Comparison of ENCODE assay signal across 3 cellular contexts in the genomic region with DNA sequence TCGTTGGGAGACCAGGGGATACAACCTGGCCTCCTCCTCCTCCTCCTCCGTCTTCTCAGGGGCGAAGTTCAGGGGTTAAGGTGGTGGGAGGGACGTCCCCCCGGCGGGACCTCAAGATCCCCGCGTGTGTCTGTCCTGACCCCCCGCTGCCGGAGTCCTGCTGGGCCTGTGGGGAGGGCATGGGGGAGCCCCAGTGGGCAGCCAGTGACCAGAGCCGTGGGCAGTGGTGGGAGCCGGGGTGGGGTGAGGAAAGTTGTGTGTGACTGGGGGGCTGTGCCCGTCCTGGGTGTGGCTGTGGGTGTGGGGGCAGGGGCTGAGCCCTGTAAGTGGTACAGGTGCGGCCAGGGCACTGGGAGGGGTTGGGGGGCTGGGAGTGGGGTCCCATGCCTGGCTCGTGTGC.
A peak's percentile ranks its signal among the peaks of the same experiment; 100 is the strongest.
TF ChIP-seq lines count a peak whose summit lies in the region.

No MANE protein-coding gene starts in this region.

TF ChIP-seq in HepG2, 621 proteins besides CTCF, POLR2A, EP300 and RAD21:
- TF ChIP-seq ZNF562 (CRISPR knock-in tag; IDR thresholded peaks at IDR 0.05; ENCODE audit: borderline replicate concordance) (no peak), AGO2 (optimal IDR thresholded peaks at IDR 0.05; ENCODE audit: low read depth, low read length) (peak; percentile 37), KDM4B (CRISPR knock-in tag; IDR thresholded peaks at IDR 0.05) (no peak)

TF ChIP-seq in HEK293, 187 proteins besides CTCF, POLR2A, EP300 and RAD21:
- peak; percentile 52 for TF ChIP-seq ZFHX2 (tag by site-specific recombination; conservative IDR thresholded peaks at IDR 0.05)
- no peak for TF ChIP-seq ZNF121 (tag by site-specific recombination; IDR thresholded peaks at IDR 0.05)
- peak; percentile 32; the same call in 1 of the 2 replicates for TF ChIP-seq KLF1 (tag by site-specific recombination; IDR thresholded peaks at IDR 0.05)
- TF ChIP-seq, protein P1, sequence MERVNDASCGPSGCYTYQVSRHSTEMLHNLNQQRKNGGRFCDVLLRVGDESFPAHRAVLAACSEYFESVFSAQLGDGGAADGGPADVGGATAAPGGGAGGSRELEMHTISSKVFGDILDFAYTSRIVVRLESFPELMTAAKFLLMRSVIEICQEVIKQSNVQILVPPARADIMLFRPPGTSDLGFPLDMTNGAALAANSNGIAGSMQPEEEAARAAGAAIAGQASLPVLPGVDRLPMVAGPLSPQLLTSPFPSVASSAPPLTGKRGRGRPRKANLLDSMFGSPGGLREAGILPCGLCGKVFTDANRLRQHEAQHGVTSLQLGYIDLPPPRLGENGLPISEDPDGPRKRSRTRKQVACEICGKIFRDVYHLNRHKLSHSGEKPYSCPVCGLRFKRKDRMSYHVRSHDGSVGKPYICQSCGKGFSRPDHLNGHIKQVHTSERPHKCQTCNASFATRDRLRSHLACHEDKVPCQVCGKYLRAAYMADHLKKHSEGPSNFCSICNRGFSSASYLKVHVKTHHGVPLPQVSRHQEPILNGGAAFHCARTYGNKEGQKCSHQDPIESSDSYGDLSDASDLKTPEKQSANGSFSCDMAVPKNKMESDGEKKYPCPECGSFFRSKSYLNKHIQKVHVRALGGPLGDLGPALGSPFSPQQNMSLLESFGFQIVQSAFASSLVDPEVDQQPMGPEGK (tag by site-specific recombination; IDR thresholded peaks at IDR 0.05) = peak; percentile 21
- TF ChIP-seq, protein P2, sequence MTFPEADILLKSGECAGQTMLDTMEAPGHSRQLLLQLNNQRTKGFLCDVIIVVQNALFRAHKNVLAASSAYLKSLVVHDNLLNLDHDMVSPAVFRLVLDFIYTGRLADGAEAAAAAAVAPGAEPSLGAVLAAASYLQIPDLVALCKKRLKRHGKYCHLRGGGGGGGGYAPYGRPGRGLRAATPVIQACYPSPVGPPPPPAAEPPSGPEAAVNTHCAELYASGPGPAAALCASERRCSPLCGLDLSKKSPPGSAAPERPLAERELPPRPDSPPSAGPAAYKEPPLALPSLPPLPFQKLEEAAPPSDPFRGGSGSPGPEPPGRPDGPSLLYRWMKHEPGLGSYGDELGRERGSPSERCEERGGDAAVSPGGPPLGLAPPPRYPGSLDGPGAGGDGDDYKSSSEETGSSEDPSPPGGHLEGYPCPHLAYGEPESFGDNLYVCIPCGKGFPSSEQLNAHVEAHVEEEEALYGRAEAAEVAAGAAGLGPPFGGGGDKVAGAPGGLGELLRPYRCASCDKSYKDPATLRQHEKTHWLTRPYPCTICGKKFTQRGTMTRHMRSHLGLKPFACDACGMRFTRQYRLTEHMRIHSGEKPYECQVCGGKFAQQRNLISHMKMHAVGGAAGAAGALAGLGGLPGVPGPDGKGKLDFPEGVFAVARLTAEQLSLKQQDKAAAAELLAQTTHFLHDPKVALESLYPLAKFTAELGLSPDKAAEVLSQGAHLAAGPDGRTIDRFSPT (tag by site-specific recombination; IDR thresholded peaks at IDR 0.05) = 0 out of 2 replicates have a peak, but pooled peaks have one; percentile 35
- 0 out of 2 replicates have a peak, but pooled peaks have one; percentile 36 for TF ChIP-seq EGR2 (tag by site-specific recombination; IDR thresholded peaks at IDR 0.05; ENCODE audit: low read depth)
- TF ChIP-seq ZNF2 (tag by site-specific recombination; IDR thresholded peaks at IDR 0.05) = no peak
- TF ChIP-seq, protein P3, sequence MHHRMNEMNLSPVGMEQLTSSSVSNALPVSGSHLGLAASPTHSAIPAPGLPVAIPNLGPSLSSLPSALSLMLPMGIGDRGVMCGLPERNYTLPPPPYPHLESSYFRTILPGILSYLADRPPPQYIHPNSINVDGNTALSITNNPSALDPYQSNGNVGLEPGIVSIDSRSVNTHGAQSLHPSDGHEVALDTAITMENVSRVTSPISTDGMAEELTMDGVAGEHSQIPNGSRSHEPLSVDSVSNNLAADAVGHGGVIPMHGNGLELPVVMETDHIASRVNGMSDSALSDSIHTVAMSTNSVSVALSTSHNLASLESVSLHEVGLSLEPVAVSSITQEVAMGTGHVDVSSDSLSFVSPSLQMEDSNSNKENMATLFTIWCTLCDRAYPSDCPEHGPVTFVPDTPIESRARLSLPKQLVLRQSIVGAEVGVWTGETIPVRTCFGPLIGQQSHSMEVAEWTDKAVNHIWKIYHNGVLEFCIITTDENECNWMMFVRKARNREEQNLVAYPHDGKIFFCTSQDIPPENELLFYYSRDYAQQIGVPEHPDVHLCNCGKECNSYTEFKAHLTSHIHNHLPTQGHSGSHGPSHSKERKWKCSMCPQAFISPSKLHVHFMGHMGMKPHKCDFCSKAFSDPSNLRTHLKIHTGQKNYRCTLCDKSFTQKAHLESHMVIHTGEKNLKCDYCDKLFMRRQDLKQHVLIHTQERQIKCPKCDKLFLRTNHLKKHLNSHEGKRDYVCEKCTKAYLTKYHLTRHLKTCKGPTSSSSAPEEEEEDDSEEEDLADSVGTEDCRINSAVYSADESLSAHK (tag by site-specific recombination; IDR thresholded peaks at IDR 0.05) = no peak
- TF ChIP-seq, protein P4, sequence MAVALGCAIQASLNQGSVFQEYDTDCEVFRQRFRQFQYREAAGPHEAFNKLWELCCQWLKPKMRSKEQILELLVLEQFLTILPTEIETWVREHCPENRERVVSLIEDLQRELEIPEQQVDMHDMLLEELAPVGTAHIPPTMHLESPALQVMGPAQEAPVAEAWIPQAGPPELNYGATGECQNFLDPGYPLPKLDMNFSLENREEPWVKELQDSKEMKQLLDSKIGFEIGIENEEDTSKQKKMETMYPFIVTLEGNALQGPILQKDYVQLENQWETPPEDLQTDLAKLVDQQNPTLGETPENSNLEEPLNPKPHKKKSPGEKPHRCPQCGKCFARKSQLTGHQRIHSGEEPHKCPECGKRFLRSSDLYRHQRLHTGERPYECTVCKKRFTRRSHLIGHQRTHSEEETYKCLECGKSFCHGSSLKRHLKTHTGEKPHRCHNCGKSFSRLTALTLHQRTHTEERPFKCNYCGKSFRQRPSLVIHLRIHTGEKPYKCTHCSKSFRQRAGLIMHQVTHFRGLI (tag by site-specific recombination; IDR thresholded peaks at IDR 0.05) = no peak
TF ChIP-seq in HEK293: peak in this region for 5.

TF ChIP-seq in SK-N-SH, 30 proteins besides CTCF, POLR2A, EP300 and RAD21:
- TF ChIP-seq POLR2AphosphoS5 (IDR thresholded peaks at IDR 0.05; ENCODE audit: low read depth, low read length) = no peak
- no peak for TF ChIP-seq CHD2 (IDR thresholded peaks at IDR 0.05; ENCODE audit: low read length, partially characterized antibody)
- TF ChIP-seq, protein P5, sequence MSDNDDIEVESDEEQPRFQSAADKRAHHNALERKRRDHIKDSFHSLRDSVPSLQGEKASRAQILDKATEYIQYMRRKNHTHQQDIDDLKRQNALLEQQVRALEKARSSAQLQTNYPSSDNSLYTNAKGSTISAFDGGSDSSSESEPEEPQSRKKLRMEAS (IDR thresholded peaks at IDR 0.05; ENCODE audit: low read depth) = no peak
- TF ChIP-seq MXI1 (IDR thresholded peaks at IDR 0.05; ENCODE audit: low read depth, low read length) = no peak
- TF ChIP-seq, protein P6, sequence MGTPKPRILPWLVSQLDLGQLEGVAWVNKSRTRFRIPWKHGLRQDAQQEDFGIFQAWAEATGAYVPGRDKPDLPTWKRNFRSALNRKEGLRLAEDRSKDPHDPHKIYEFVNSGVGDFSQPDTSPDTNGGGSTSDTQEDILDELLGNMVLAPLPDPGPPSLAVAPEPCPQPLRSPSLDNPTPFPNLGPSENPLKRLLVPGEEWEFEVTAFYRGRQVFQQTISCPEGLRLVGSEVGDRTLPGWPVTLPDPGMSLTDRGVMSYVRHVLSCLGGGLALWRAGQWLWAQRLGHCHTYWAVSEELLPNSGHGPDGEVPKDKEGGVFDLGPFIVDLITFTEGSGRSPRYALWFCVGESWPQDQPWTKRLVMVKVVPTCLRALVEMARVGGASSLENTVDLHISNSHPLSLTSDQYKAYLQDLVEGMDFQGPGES (IDR thresholded peaks at IDR 0.05; ENCODE audit: low read depth, low read length) = no peak
- TF ChIP-seq, protein P7, sequence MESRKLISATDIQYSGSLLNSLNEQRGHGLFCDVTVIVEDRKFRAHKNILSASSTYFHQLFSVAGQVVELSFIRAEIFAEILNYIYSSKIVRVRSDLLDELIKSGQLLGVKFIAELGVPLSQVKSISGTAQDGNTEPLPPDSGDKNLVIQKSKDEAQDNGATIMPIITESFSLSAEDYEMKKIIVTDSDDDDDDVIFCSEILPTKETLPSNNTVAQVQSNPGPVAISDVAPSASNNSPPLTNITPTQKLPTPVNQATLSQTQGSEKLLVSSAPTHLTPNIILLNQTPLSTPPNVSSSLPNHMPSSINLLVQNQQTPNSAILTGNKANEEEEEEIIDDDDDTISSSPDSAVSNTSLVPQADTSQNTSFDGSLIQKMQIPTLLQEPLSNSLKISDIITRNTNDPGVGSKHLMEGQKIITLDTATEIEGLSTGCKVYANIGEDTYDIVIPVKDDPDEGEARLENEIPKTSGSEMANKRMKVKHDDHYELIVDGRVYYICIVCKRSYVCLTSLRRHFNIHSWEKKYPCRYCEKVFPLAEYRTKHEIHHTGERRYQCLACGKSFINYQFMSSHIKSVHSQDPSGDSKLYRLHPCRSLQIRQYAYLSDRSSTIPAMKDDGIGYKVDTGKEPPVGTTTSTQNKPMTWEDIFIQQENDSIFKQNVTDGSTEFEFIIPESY (IDR thresholded peaks at IDR 0.05; ENCODE audit: borderline replicate concordance, low read depth) = no peak
- TF ChIP-seq YY1 (IDR thresholded peaks at IDR 0.05; ENCODE audit: low read depth) = no peak
- no peak for TF ChIP-seq NFIC (IDR thresholded peaks at IDR 0.05; ENCODE audit: borderline replicate concordance)
- TF ChIP-seq TEAD4 (IDR thresholded peaks at IDR 0.05; ENCODE audit: borderline replicate concordance, insufficient read depth) = no peak
